ENCODE assay signal across 12 cellular contexts in genomic region chr19:16543734-16544133, GRCh38. TPM values are rescaled to one million over a fixed set of nuclear protein-coding genes. Genes with fewer than 3 reads are reported as not detected.
DNase-seq lines count a peak whose midpoint lies in the region; ATAC-seq, FAIRE-seq and TF ChIP-seq lines count a peak whose summit lies in the region.
"Not testable (repeated sequence)": the region's sequence is repeated elsewhere in the genome, so short reads cannot be mapped to it uniquely, and the experiment has no call there.
"Had no signal": no experiment of that assay in that cellular context is flagged by ENCODE, and none has a peak within 500 bp of the region (broad histone marks: within the 10 kb centered on the region; RNA-seq: fewer than 3 reads in every experiment).

No MANE protein-coding gene starts in this region.

- not testable (repeated sequence) for ATAC-seq in activated T-cell treated with anti-CD3 and anti-CD28 coated beads, Interleukin-2, amount 50 U/mL, for 72 hours (replicated peaks in 1 of 2)

- peak overlapping the region; percentile 92 for H3K27ac ChIP-seq in A673 (ENCODE audit: low read depth, low read length, poor library complexity, severe bottlenecking)
- H3K27ac ChIP-seq in KMS-11, result peak overlapping the region; percentile 64; the same call in 1 of the 2 replicates
- H3K27ac ChIP-seq in SK-N-SH (ENCODE audit: low read depth in 2 of 2, low read length in 1 of 2); mammary epithelial cell (ENCODE audit: insufficient read depth, low read depth, low read length); keratinocyte (ENCODE audit: control insufficient read depth, insufficient read depth, low read length): not testable (repeated sequence)

- DNase-seq in A673 (ENCODE audit: low spot score); GM06990 (ENCODE audit: extremely low read depth, insufficient read length); SK-N-SH; activated T-cell treated with anti-CD3 and anti-CD28 coated beads, Interleukin-2, amount 50 U/mL, for 72 hours; mammary epithelial cell; keratinocyte (ENCODE audit: low read depth, low spot score): not testable (repeated sequence)

- CTCF ChIA-PET in A673 (lab: Charles Lee) (interaction anchor here (0.6 kb wide), 1 partner anchor 9 kb away, joined by 3 read pairs; no protein-coding TSS in a partner anchor), SK-N-SH (lab: Yijun Ruan, JAX) (interaction anchor here (1.1 kb wide), 1 partner anchor 17 kb away, joined by 4 read pairs; no protein-coding TSS in a partner anchor), mammary epithelial cell (lab: Charles Lee; ENCODE audit: low non-redundant PET) (interaction anchor here (0.6 kb wide), 1 partner anchor 166 kb away, joined by 7 read pairs; no protein-coding TSS in a partner anchor)

- H3K4me3 ChIP-seq in A673 (ENCODE audit: low read depth, low read length, poor library complexity, severe bottlenecking) (peak overlapping the region; percentile 96), GM06990 (replicated peaks; ENCODE audit: low read depth, low read length) (peak overlapping the region; percentile 91), SK-N-SH (ENCODE audit: low read depth in 2 of 2, low read length in 1 of 2) (peak overlapping the region; percentile 75 to 99; a peak in 3 of 4 replicates), mammary epithelial cell (replicated peaks in 1 of 3; ENCODE audit: insufficient read depth in 1 of 3, low read depth in 2 of 3, low read length in 3 of 3) (peak overlapping the region in 1 of 3 experiments; percentile 88), keratinocyte (ENCODE audit: control insufficient read depth in 2 of 3, extremely low read depth in 1 of 3, insufficient read depth in 2 of 3, low read depth in 1 of 3, low read length in 3 of 3) (peak overlapping the region in 1 of 3 experiments; percentile 78), neuron (ENCODE audit: low read length) (peak overlapping the region; percentile 100)
- H3K4me3 ChIP-seq in KMS-11 (IDR thresholded peaks at IDR 0.05; ENCODE audit: insufficient read depth, low read depth, low read length), result not testable (repeated sequence)

- H3K27ac Mint-ChIP-seq in activated T-cell treated with anti-CD3 and anti-CD28 coated beads, Interleukin-2, amount 50 U/mL, for 72 hours, result not testable (repeated sequence)

- H3K36me3 ChIP-seq in A673 (ENCODE audit: insufficient read depth, low read length, poor library complexity, severe bottlenecking) (peaks cover 14% of the 10 kb centered on the region), SK-N-SH (replicated peaks in 1 of 2; ENCODE audit: control insufficient read depth in 1 of 2, insufficient read depth in 2 of 2, low read length in 1 of 2) (peaks cover 4 to 15% of the 10 kb centered on the region in 2 experiments), keratinocyte (ENCODE audit: control insufficient read depth in 2 of 2, extremely low read depth in 1 of 2, insufficient read depth in 2 of 2, low read length in 2 of 2) (peaks cover 6 to 20% of the 10 kb centered on the region in 2 experiments), neuron (ENCODE audit: insufficient read depth, low read length) (peaks cover 16% of the 10 kb centered on the region)
- not testable (repeated sequence) for H3K36me3 ChIP-seq in GM06990 (ENCODE audit: control insufficient read depth, insufficient read depth, low read length); KMS-11 (ENCODE audit: insufficient read depth); mammary epithelial cell (ENCODE audit: insufficient read depth, low read length)

- not testable (repeated sequence) for H3K27me3 Mint-ChIP-seq in activated T-cell treated with anti-CD3 and anti-CD28 coated beads, Interleukin-2, amount 50 U/mL, for 72 hours (ENCODE audit: low read depth)

- H2AFZ ChIP-seq in KMS-11 (ENCODE audit: low read depth); SK-N-SH (ENCODE audit: low read depth); mammary epithelial cell (ENCODE audit: low read depth, low read length); keratinocyte (ENCODE audit: control insufficient read depth, low read length); neuron (ENCODE audit: low read depth, low read length): not testable (repeated sequence)

- H3K9me3 ChIP-seq in A673 (ENCODE audit: low read depth, low read length, poor library complexity, severe bottlenecking); SK-N-SH; mammary epithelial cell (replicated peaks; ENCODE audit: insufficient read depth, low read length); keratinocyte (ENCODE audit: control insufficient read depth, low read depth, low read length); neuron (ENCODE audit: low read length): not testable (repeated sequence)

- TF ChIP-seq CTCF in A673 (conservative IDR thresholded peaks at IDR 0.05; ENCODE audit: low read depth, low read length); GM06990 (IDR thresholded peaks at IDR 0.05; ENCODE audit: insufficient read depth, low read length, poor library complexity, severe bottlenecking); KMS-11 (conservative IDR thresholded peaks at IDR 0.05; ENCODE audit: low read depth, low read length); SK-N-SH (IDR thresholded peaks at IDR 0.05); mammary epithelial cell (conservative IDR thresholded peaks at IDR 0.05 in 1 of 2, IDR thresholded peaks at IDR 0.05 in 1 of 2; ENCODE audit: extremely low read depth in 1 of 2, insufficient read depth in 1 of 2, low read depth in 1 of 2, low read length in 2 of 2); keratinocyte (optimal IDR thresholded peaks at IDR 0.05 in 1 of 3, IDR thresholded peaks at IDR 0.05 in 1 of 3, conservative IDR thresholded peaks at IDR 0.05 in 1 of 3; ENCODE audit: extremely low read depth in 1 of 3, insufficient read depth in 2 of 3, low read length in 3 of 3): not testable (repeated sequence)

- 90% methylated on average over 6 of the region's 6 CpGs for WGBS in SK-N-SH (ENCODE audit: low lambda C conversion rate)
- 95% methylated on average over 5 of the region's 6 CpGs for WGBS in mammary epithelial cell (ENCODE audit: low coverage, missing lambda C conversion rate)

- BruUV-seq in A673 (replicated peaks; lab: Mats Ljungman, UMichigan); mammary epithelial cell (replicated peaks; lab: Mats Ljungman, UMichigan): not testable (repeated sequence)

- peak overlapping the region; percentile 95 to 99 for H3K4me3 Mint-ChIP-seq in activated T-cell treated with anti-CD3 and anti-CD28 coated beads, Interleukin-2, amount 50 U/mL, for 72 hours

- not testable (repeated sequence) for H3K9me2 ChIP-seq in SK-N-SH

- not testable (repeated sequence) for TF ChIP-seq EP300 in SK-N-SH (IDR thresholded peaks at IDR 0.05; ENCODE audit: borderline replicate concordance in 1 of 2, low read depth in 1 of 2, low read length in 1 of 2)

- H3F3A ChIP-seq in SK-N-SH (replicated peaks; ENCODE audit: insufficient read depth), result not testable (repeated sequence)

- peak overlapping the region; percentile 81 for H3K4me2 ChIP-seq in KMS-11
- peak overlapping the region; percentile 98 for H3K4me2 ChIP-seq in SK-N-SH
- H3K4me2 ChIP-seq in mammary epithelial cell (ENCODE audit: insufficient read depth, low read depth, low read length), result peak overlapping the region; percentile 76
- H3K4me2 ChIP-seq in keratinocyte (ENCODE audit: control insufficient read depth, extremely low read depth, insufficient read depth, low read depth, low read length), result peak overlapping the region; percentile 70

- intact Hi-C loops in A673 (cut with micrococcal nuclease; ENCODE audit: unreplicated experiment), result not testable (repeated sequence)
- intact Hi-C loops in mammary epithelial cell (cut with micrococcal nuclease), result loop anchor here (2.0 kb wide), 1 partner anchor 27 kb away; no protein-coding TSS in a partner anchor

- not testable (repeated sequence) for H4K20me1 ChIP-seq in KMS-11 (ENCODE audit: insufficient read depth); mammary epithelial cell (ENCODE audit: insufficient read depth, low read length)
- H4K20me1 ChIP-seq in SK-N-SH (ENCODE audit: insufficient read depth), result peaks cover 29% of the 10 kb centered on the region
- H4K20me1 ChIP-seq in keratinocyte (ENCODE audit: control insufficient read depth, extremely low read depth, insufficient read depth, low read length), result peaks cover 14% of the 10 kb centered on the region

- H3K9ac ChIP-seq in KMS-11 (peak overlapping the region; percentile 70; the same call in 1 of the 2 replicates), keratinocyte (ENCODE audit: control insufficient read depth, extremely low read depth, insufficient read depth, low read length) (peak overlapping the region; percentile 94)
- not testable (repeated sequence) for H3K9ac ChIP-seq in SK-N-SH; mammary epithelial cell (ENCODE audit: insufficient read depth, low read length)

- H3K9me3 Mint-ChIP-seq in activated T-cell treated with anti-CD3 and anti-CD28 coated beads, Interleukin-2, amount 50 U/mL, for 72 hours, result not testable (repeated sequence)

- not testable (repeated sequence) for FAIRE-seq in keratinocyte (lab: Jason Lieb, UNC)

- not testable (repeated sequence) for H3K27me3 ChIP-seq in A673 (replicated peaks; ENCODE audit: insufficient read depth, low read depth, low read length, poor library complexity); GM06990 (replicated peaks; ENCODE audit: control insufficient read depth, insufficient read depth, low read length); KMS-11 (ENCODE audit: insufficient read depth, low read depth); SK-N-SH (ENCODE audit: insufficient read depth); mammary epithelial cell (ENCODE audit: insufficient read depth, low read length); keratinocyte (ENCODE audit: control insufficient read depth, extremely low read depth, insufficient read depth, low read length); neuron (ENCODE audit: insufficient read depth, low read length)

- H3K79me2 ChIP-seq in KMS-11 (ENCODE audit: insufficient read depth, low read depth) (peaks cover 67% of the 10 kb centered on the region), SK-N-SH (ENCODE audit: insufficient read depth) (peaks cover 65% of the 10 kb centered on the region), mammary epithelial cell (ENCODE audit: insufficient read depth, low read length) (peaks cover 69% of the 10 kb centered on the region), keratinocyte (ENCODE audit: control insufficient read depth, insufficient read depth, low read length) (peaks cover 52% of the 10 kb centered on the region)

- H3K9me1 ChIP-seq in keratinocyte (ENCODE audit: control insufficient read depth, extremely low read depth, insufficient read depth, low read length), result not testable (repeated sequence)

- H3K4me1 ChIP-seq in A673 (ENCODE audit: insufficient read depth, low read length, poor library complexity, severe bottlenecking), result peaks cover 17% of the 10 kb centered on the region
- H3K4me1 ChIP-seq in KMS-11 (ENCODE audit: low read depth, poor library complexity, severe bottlenecking), result peaks cover 21% of the 10 kb centered on the region
- peaks cover 14 to 15% of the 10 kb centered on the region in 2 experiments; a peak in 2 of 4 replicates for H3K4me1 ChIP-seq in SK-N-SH (ENCODE audit: control insufficient read depth in 1 of 2, insufficient read depth in 2 of 2, low read depth in 1 of 2, low read length in 1 of 2)
- H3K4me1 ChIP-seq in mammary epithelial cell (ENCODE audit: insufficient read depth, low read length), result peaks cover 14% of the 10 kb centered on the region
- peaks cover 18% of the 10 kb centered on the region for H3K4me1 ChIP-seq in keratinocyte (ENCODE audit: control insufficient read depth, extremely low read depth, insufficient read depth, low read length)
- peaks cover 18% of the 10 kb centered on the region for H3K4me1 ChIP-seq in neuron (ENCODE audit: insufficient read depth, low read length)

- dilution Hi-C loops in mammary epithelial cell (cut with HindIII; ENCODE audit: low sequenced_read_pairs); keratinocyte (cut with MboI; ENCODE audit: extremely low pct_ligation_motif_present, low sequenced_read_pairs): not testable (repeated sequence)

- H3K36me3 Mint-ChIP-seq in activated T-cell treated with anti-CD3 and anti-CD28 coated beads, Interleukin-2, amount 50 U/mL, for 72 hours (ENCODE audit: insufficient read depth in 2 of 2), result peaks cover 0 to 18% of the 10 kb centered on the region in 2 donors

- not testable (repeated sequence) for TF ChIP-seq RAD21 in SK-N-SH (IDR thresholded peaks at IDR 0.05; ENCODE audit: low read length)

- H3K4me1 Mint-ChIP-seq in activated T-cell treated with anti-CD3 and anti-CD28 coated beads, Interleukin-2, amount 50 U/mL, for 72 hours (ENCODE audit: low read depth), result peaks cover 59% of the 10 kb centered on the region

- POLR2A ChIA-PET in A673 (lab: Charles Lee; ENCODE audit: low non-redundant PET); SK-N-SH (lab: Yijun Ruan, JAX): not testable (repeated sequence)

- in situ Hi-C loops in mammary epithelial cell (cut with MboI; ENCODE audit: low sequenced_read_pairs in 2 of 2), result not testable (repeated sequence)

RNA-seq across cellular contexts. Expression of gene CHERP, which starts 1.5 kb away (rescaled TPM):
- total RNA-seq in A673 (2021) (86.4 and 98.4 TPM in 2 replicates), mammary epithelial cell (10 to 100 TPM in 1 of 2 donors, 1 to 10 TPM in 1; 5.7 to 49.6 TPM)
- polyA plus RNA-seq in SK-N-SH (2012; rRNA removed) (7.7 and 16.8 TPM in 2 replicates), mammary epithelial cell (9.3 TPM), keratinocyte (3.3 to 9.1 TPM (median 3.6 TPM) in 3 replicates)
- polyA plus RNA-seq in SK-N-SH (2012; cell fraction: cytosol; rRNA removed), result 8.0 and 12.7 TPM in 2 replicates
- polyA plus RNA-seq in SK-N-SH (2012; cell fraction: nucleus; rRNA removed), result 52.6 and 53.5 TPM in 2 replicates
- 10 to 100 TPM; 54.8 to 59.6 TPM for total RNA-seq in activated T-cell treated with anti-CD3 and anti-CD28 coated beads, Interleukin-2, amount 50 U/mL, for 72 hours
- polyA minus RNA-seq in mammary epithelial cell (15.5 TPM), keratinocyte (1.9 to 30.9 TPM (median 5.2 TPM) in 3 replicates)
- polyA plus RNA-seq in keratinocyte (2011; ENCODE audit: low read depth), result 12.8 TPM
- polyA plus RNA-seq in keratinocyte (2011; cell fraction: cytosol; rRNA removed), result 4.0 and 8.6 TPM in 2 replicates
- polyA plus RNA-seq in keratinocyte (2011; cell fraction: nucleus; rRNA removed), result 18.6 and 23.9 TPM in 2 replicates
- polyA plus RNA-seq in keratinocyte (2012; ENCODE audit: low replicate concordance), result 16.1 and 26.7 TPM in 2 replicates
- polyA minus RNA-seq in keratinocyte (2011; cell fraction: cytosol; rRNA and poly(A)+ RNA removed), result 13.4 TPM
- polyA minus RNA-seq in keratinocyte (2011; cell fraction: nucleus; rRNA and poly(A)+ RNA removed), result 11.7 and 18.0 TPM in 2 replicates

RNA-seq across cellular contexts. Expression of gene SLC35E1, which starts 28.5 kb away (rescaled TPM):
- total RNA-seq in A673 (2021) (36.3 and 37.9 TPM in 2 replicates), mammary epithelial cell (10 to 100 TPM; 50.8 to 67.2 TPM)
- polyA plus RNA-seq in SK-N-SH (2012; rRNA removed) (23.5 and 28.4 TPM in 2 replicates), mammary epithelial cell (48.6 TPM), keratinocyte (30.3 to 42.0 TPM (median 39.1 TPM) in 3 replicates)
- 19.7 and 22.2 TPM in 2 replicates for polyA plus RNA-seq in SK-N-SH (2012; cell fraction: cytosol; rRNA removed)
- 25.7 and 34.0 TPM in 2 replicates for polyA plus RNA-seq in SK-N-SH (2012; cell fraction: nucleus; rRNA removed)
- total RNA-seq in activated T-cell treated with anti-CD3 and anti-CD28 coated beads, Interleukin-2, amount 50 U/mL, for 72 hours, result 10 to 100 TPM; 36.5 to 39.5 TPM
- polyA minus RNA-seq in mammary epithelial cell (87.8 TPM), keratinocyte (81.4 to 109 TPM (median 105 TPM) in 3 replicates)
- 17.8 TPM for polyA plus RNA-seq in keratinocyte (2011; ENCODE audit: low read depth)
- polyA plus RNA-seq in keratinocyte (2011; cell fraction: cytosol; rRNA removed), result 28.7 and 32.6 TPM in 2 replicates
- polyA plus RNA-seq in keratinocyte (2011; cell fraction: nucleus; rRNA removed), result 56.4 and 59.8 TPM in 2 replicates
- polyA plus RNA-seq in keratinocyte (2012; ENCODE audit: low replicate concordance), result 38.9 and 39.4 TPM in 2 replicates
- 59.9 TPM for polyA minus RNA-seq in keratinocyte (2011; cell fraction: cytosol; rRNA and poly(A)+ RNA removed)
- 50.9 and 66.0 TPM in 2 replicates for polyA minus RNA-seq in keratinocyte (2011; cell fraction: nucleus; rRNA and poly(A)+ RNA removed)

RNA-seq across cellular contexts. Expression of gene C19orf44, which starts 47.5 kb away (rescaled TPM):
- total RNA-seq in A673 (2021) (8.3 and 9.8 TPM in 2 replicates), mammary epithelial cell (1 to 10 TPM; 4.8 to 5.8 TPM)
- polyA plus RNA-seq in SK-N-SH (2012; rRNA removed) (5.1 and 6.0 TPM in 2 replicates), mammary epithelial cell (4.2 TPM), keratinocyte (1.7 to 3.2 TPM (median 2.7 TPM) in 3 replicates)
- 3.7 and 4.7 TPM in 2 replicates for polyA plus RNA-seq in SK-N-SH (2012; cell fraction: cytosol; rRNA removed)
- 17.9 and 22.3 TPM in 2 replicates for polyA plus RNA-seq in SK-N-SH (2012; cell fraction: nucleus; rRNA removed)
- 1 to 10 TPM; 3.0 to 3.4 TPM for total RNA-seq in activated T-cell treated with anti-CD3 and anti-CD28 coated beads, Interleukin-2, amount 50 U/mL, for 72 hours
- polyA minus RNA-seq in mammary epithelial cell (2.9 TPM), keratinocyte (0.99 to 2.8 TPM (median 2.6 TPM) in 3 replicates)
- polyA plus RNA-seq in keratinocyte (2011; ENCODE audit: low read depth), result 1.4 TPM
- polyA plus RNA-seq in keratinocyte (2011; cell fraction: cytosol; rRNA removed), result 2.3 and 2.6 TPM in 2 replicates
- 7.7 and 8.4 TPM in 2 replicates for polyA plus RNA-seq in keratinocyte (2011; cell fraction: nucleus; rRNA removed)
- 2.1 and 2.4 TPM in 2 replicates for polyA plus RNA-seq in keratinocyte (2012; ENCODE audit: low replicate concordance)
- not detected for polyA minus RNA-seq in keratinocyte (2011; cell fraction: cytosol; rRNA and poly(A)+ RNA removed)
- polyA minus RNA-seq in keratinocyte (2011; cell fraction: nucleus; rRNA and poly(A)+ RNA removed), result 1.8 and 2.2 TPM in 2 replicates

RNA-seq across cellular contexts. Expression of gene CALR3, which starts 47.8 kb away (rescaled TPM):
- not detected in 2 replicates for total RNA-seq in A673 (2021)
- not detected in 2 replicates for polyA plus RNA-seq in SK-N-SH (2012; rRNA removed)
- polyA plus RNA-seq in SK-N-SH (2012; cell fraction: cytosol; rRNA removed), result 0.01 TPM in 1 of 2 replicates, not detected in the other
- polyA plus RNA-seq in SK-N-SH (2012; cell fraction: nucleus; rRNA removed), result not detected in 2 replicates
- not detected for total RNA-seq in activated T-cell treated with anti-CD3 and anti-CD28 coated beads, Interleukin-2, amount 50 U/mL, for 72 hours
- total RNA-seq in mammary epithelial cell, result not detected
- polyA plus RNA-seq in mammary epithelial cell, result not detected
- not detected for polyA minus RNA-seq in mammary epithelial cell
- polyA plus RNA-seq in keratinocyte, result 0.04 to 0.05 TPM in 2 of 3 replicates, not detected in the other
- 0.61 TPM for polyA plus RNA-seq in keratinocyte (2011; ENCODE audit: low read depth)
- polyA plus RNA-seq in keratinocyte (2011; cell fraction: cytosol; rRNA removed), result not detected in 2 replicates
- 0.15 TPM in 1 of 2 replicates, not detected in the other for polyA plus RNA-seq in keratinocyte (2011; cell fraction: nucleus; rRNA removed)
- 0.20 TPM in 1 of 2 replicates, not detected in the other for polyA plus RNA-seq in keratinocyte (2012; ENCODE audit: low replicate concordance)
- polyA minus RNA-seq in keratinocyte, result 0.74 TPM in 1 of 3 replicates, not detected in the others
- not detected for polyA minus RNA-seq in keratinocyte (2011; cell fraction: cytosol; rRNA and poly(A)+ RNA removed)
- polyA minus RNA-seq in keratinocyte (2011; cell fraction: nucleus; rRNA and poly(A)+ RNA removed), result not detected in 2 replicates
- total RNA-seq: left cardiac atrium, LHCN-M2, mucosa of gallbladder, urinary bladder had no signal
- polyA plus RNA-seq: urinary bladder had no signal
